ENCODE assay signal across 8 cellular contexts in genomic region chr7:5525271-5526189, GRCh38. TPM values are rescaled to one million over a fixed set of nuclear protein-coding genes. Genes with fewer than 3 reads are reported as not detected.
DNase-seq lines count a peak whose midpoint lies in the region; ATAC-seq and TF ChIP-seq lines count a peak whose summit lies in the region.

No MANE protein-coding gene starts in this region.

- TF ChIP-seq CTCF in PC-3 (conservative IDR thresholded peaks at IDR 0.05; ENCODE audit: low read depth, low read length) (no peak), body of pancreas (IDR thresholded peaks at IDR 0.05) (no peak)

- H3K27me3 ChIP-seq in PC-3 (ENCODE audit: low read length), result no peaks in the 10 kb centered on the region
- H3K27me3 ChIP-seq in body of pancreas, result no peaks in the 10 kb centered on the region
- H3K27me3 ChIP-seq in mesenchymal stem cell (ENCODE audit: control insufficient read depth in 1 of 2, insufficient read depth in 1 of 2, low read length in 2 of 2), result no peaks in the 10 kb centered on the region

- H3K18ac ChIP-seq in mesenchymal stem cell (ENCODE audit: low read depth in 1 of 2, low read length in 2 of 2), result peak overlapping the region in 1 of 2 experiments; percentile 5

- no peak overlapping the region for H3K4me2 ChIP-seq in PC-3 (ENCODE audit: low read length)
- H3K4me2 ChIP-seq in mesenchymal stem cell (ENCODE audit: low read length, poor library complexity, severe bottlenecking), result peak overlapping the region; percentile 18

- no peak overlapping the region for H2AK5ac ChIP-seq in mesenchymal stem cell (ENCODE audit: low read length, severe bottlenecking)

- peak overlapping the region; percentile 35 for H4K91ac ChIP-seq in mesenchymal stem cell (ENCODE audit: low read length)

- H3K79me2 ChIP-seq in PC-3 (ENCODE audit: low read length), result peaks cover 38% of the 10 kb centered on the region

- H3K4me3 ChIP-seq in PC-3 (ENCODE audit: low read length), result no peak overlapping the region
- H3K4me3 ChIP-seq in body of pancreas, result no peak overlapping the region
- no peak overlapping the region for H3K4me3 ChIP-seq in mesenchymal stem cell (ENCODE audit: insufficient read depth in 1 of 2, low read depth in 1 of 2, low read length in 2 of 2)

- H2BK120ac ChIP-seq in mesenchymal stem cell (ENCODE audit: low read depth, low read length), result no peak overlapping the region

- peak overlapping the region; percentile 52 for H4K8ac ChIP-seq in mesenchymal stem cell (ENCODE audit: low read length)

- H2BK15ac ChIP-seq in mesenchymal stem cell (ENCODE audit: low read depth, poor library complexity, severe bottlenecking), result no peak overlapping the region

- WGBS in body of pancreas, 2 donors, result 69 to 80% methylated on average over 10 to 11 of the region's 11 CpGs
- 73% methylated on average over 11 of the region's 11 CpGs for WGBS in mesenchymal stem cell

- peak overlapping the region in 1 of 2 experiments; percentile 38 for H2BK12ac ChIP-seq in mesenchymal stem cell (ENCODE audit: low read length in 2 of 2)

- H4K20me1 ChIP-seq in PC-3 (ENCODE audit: low read length), result peaks cover 45% of the 10 kb centered on the region

- POLR2A ChIA-PET in PC-3 (lab: Charles Lee; ENCODE audit: unreplicated experiment), result interaction anchor here (0.6 kb wide), 1 partner anchor 16 kb away, joined by 7 read pairs; no protein-coding TSS in a partner anchor

- H3K9ac ChIP-seq in PC-3 (ENCODE audit: low read length) (no peak overlapping the region), mesenchymal stem cell (ENCODE audit: low read length) (peak overlapping the region; percentile 100)

- peaks cover 26% of the 10 kb centered on the region for H3F3A ChIP-seq in PC-3 (ENCODE audit: low read length, unreplicated experiment)

- peaks cover 48% of the 10 kb centered on the region for H3K36me3 ChIP-seq in PC-3 (ENCODE audit: low read depth, low read length)
- peaks cover 14 to 21% of the 10 kb centered on the region in 2 donors for H3K36me3 ChIP-seq in body of pancreas (replicated peaks in 1 of 2; ENCODE audit: insufficient read depth in 1 of 2, low read depth in 2 of 2)
- H3K36me3 ChIP-seq in mesenchymal stem cell (ENCODE audit: control insufficient read depth in 1 of 2, insufficient read depth in 2 of 2, low read depth in 1 of 2, low read length in 2 of 2), result peaks cover 45 to 59% of the 10 kb centered on the region in 2 experiments

- CTCF ChIA-PET in PC-3 (lab: Charles Lee), result no interaction called here

- no peaks in the 10 kb centered on the region for H3K79me1 ChIP-seq in mesenchymal stem cell (replicated peaks; ENCODE audit: low read length, poor library complexity, severe bottlenecking)

- H3K9me2 ChIP-seq in PC-3 (replicated peaks; ENCODE audit: low read length), result no peaks in the 10 kb centered on the region

- H2AFZ ChIP-seq in PC-3 (ENCODE audit: low read length), result no peak overlapping the region
- H2AFZ ChIP-seq in mesenchymal stem cell (ENCODE audit: low read depth, low read length), result no peak overlapping the region

- no peaks in the 10 kb centered on the region for H3K9me3 ChIP-seq in PC-3 (ENCODE audit: low read length)
- no peaks in the 10 kb centered on the region for H3K9me3 ChIP-seq in body of pancreas
- no peaks in the 10 kb centered on the region for H3K9me3 ChIP-seq in mesenchymal stem cell (ENCODE audit: control insufficient read depth, low read length)

- H2BK5ac ChIP-seq in mesenchymal stem cell (ENCODE audit: low read depth, low read length, poor library complexity, severe bottlenecking), result no peak overlapping the region

- peak overlapping the region in 1 of 2 experiments; percentile 34 for H3K4ac ChIP-seq in mesenchymal stem cell (ENCODE audit: low read depth in 1 of 2, low read length in 2 of 2)

- no peak overlapping the region for H3K27ac ChIP-seq in PC-3 (ENCODE audit: low read length)
- peak overlapping the region in 2 of 4 donors; percentile 49 to 100 for H3K27ac ChIP-seq in body of pancreas
- peak overlapping the region; percentile 71 for H3K27ac ChIP-seq in mesenchymal stem cell (ENCODE audit: low read length, poor library complexity, severe bottlenecking)

- intact Hi-C loops in PC-3 (cut with micrococcal nuclease) (no loop called here), body of pancreas (cut with DNase I) (no loop called here)

- BruUV-seq in PC-3 (replicated peaks; lab: Mats Ljungman, UMichigan), result no TSS peak

- H3K14ac ChIP-seq in mesenchymal stem cell (ENCODE audit: low read length in 2 of 2), result no peak overlapping the region

- DNase-seq in NCI-H82 (lab: John Stamatoyannopoulos, UW), result peak; percentile 70
- no peak for DNase-seq in NCI-H82 treated with DMSO at 0.1 percent for 48 hours (lab: John Stamatoyannopoulos, UW; ENCODE audit: unreplicated experiment)
- DNase-seq in PC-3, result peak; percentile 40
- DNase-seq in body of pancreas, result peak in 1 of 4 donors; percentile 55
- DNase-seq in mesenchymal stem cell, result peak; percentile 57
- DNase-seq in AG20443 (ENCODE audit: low spot score), result no peak

- H3K4me1 ChIP-seq in PC-3 (ENCODE audit: insufficient read depth, low read length) (peaks cover 11% of the 10 kb centered on the region), body of pancreas (peaks cover 27% of the 10 kb centered on the region), mesenchymal stem cell (ENCODE audit: control insufficient read depth, insufficient read depth, low read depth, low read length) (peaks cover 16% of the 10 kb centered on the region)

- peak in 2 of 3 donors; percentile 13 to 40 for TF ChIP-seq POLR2A in body of pancreas (IDR thresholded peaks at IDR 0.05)

- H3K23ac ChIP-seq in mesenchymal stem cell (ENCODE audit: low read length in 2 of 2), result no peak overlapping the region

- peak; percentile 2 for ATAC-seq in PC-3
- ATAC-seq in body of pancreas, result no peak
- ATAC-seq in HG03280 (IDR thresholded peaks at IDR 0.05; ENCODE audit: unreplicated experiment), result no peak
- no peak for ATAC-seq in HG03457 (IDR thresholded peaks at IDR 0.05; ENCODE audit: unreplicated experiment)

RNA-seq across cellular contexts. Expression of gene ACTB, which starts 4.9 kb away (rescaled TPM):
- total RNA-seq in PC-3 (2014; rRNA removed), result 1,825 and 2,289 TPM in 2 replicates
- 1,000 to 10,000 TPM; 1,033 to 1,984 TPM for total RNA-seq in body of pancreas
- 10,616 TPM for polyA plus RNA-seq in mesenchymal stem cell (2013, experiment 1 of 2)
- polyA plus RNA-seq in mesenchymal stem cell (2013, experiment 2 of 2), result 10,486 TPM

RNA-seq across cellular contexts. Expression of gene FBXL18, which starts 11.9 kb away (rescaled TPM):
- total RNA-seq in PC-3 (2014; rRNA removed) (10.2 and 16.2 TPM in 2 replicates), body of pancreas (10 to 100 TPM in 1 of 2 donors, 1 to 10 TPM in 1; 5.2 to 11.5 TPM)
- polyA plus RNA-seq in mesenchymal stem cell (2013, experiment 1 of 2), result 8.4 TPM
- 8.3 TPM for polyA plus RNA-seq in mesenchymal stem cell (2013, experiment 2 of 2)

Comparison
In these comparisons a context has a peak if more than half of its experiments do, and no peak if none do; other contexts are left out.
1. DNase-seq: peak in NCI-H82 (single experiment), PC-3 (single experiment) and mesenchymal stem cell (single experiment); none in NCI-H82 treated with DMSO at 0.1 percent for 48 hours (single experiment) and AG20443 (single experiment).